Comparison of ENCODE assay signal across 21 cellular contexts in the genomic region with DNA sequence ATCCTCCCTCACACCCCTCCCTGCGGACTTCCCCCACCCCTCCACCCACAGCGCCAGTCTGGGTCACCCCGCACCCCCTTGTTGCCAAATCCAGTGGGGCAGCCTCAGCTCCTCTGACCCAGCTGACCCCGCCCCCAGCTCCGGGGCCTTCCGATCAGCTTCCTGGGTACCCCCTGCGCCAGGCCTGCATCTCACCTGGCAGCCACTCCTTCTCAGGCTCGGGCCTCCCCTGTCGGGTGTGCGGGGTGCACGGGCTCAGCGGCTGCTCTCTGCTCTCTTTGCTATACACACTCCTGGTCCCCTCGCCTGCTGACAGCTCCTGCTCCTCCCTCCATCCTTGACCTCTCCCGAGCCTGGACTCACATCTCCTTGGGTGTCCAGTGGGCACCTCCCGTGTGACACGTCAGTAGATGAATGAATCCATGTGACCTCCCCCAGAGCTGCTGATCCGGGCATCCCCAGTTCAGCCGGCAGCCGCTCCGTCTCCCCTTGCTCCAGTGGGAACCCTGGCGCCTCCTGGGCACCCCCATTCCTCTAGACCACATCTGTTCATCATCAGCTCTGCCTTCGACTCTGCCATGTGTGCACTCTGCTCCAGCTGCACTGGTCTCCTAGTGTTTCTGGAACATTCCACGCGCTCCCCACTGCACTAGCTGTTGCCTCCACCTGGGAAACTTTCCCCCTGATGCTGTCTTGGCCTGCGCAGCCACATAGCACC. TPM values are rescaled to one million over a fixed set of nuclear protein-coding genes. Genes with fewer than 3 reads are reported as not detected.
"Had no signal": no experiment of that assay in that cellular context is flagged by ENCODE, and none has a peak within 500 bp of the region (broad histone marks: within the 10 kb centered on the region; RNA-seq: fewer than 3 reads in every experiment).

No MANE protein-coding gene starts in this region.

- H3K27me3 ChIP-seq: body of pancreas, colonic mucosa had no signal

- H3K36me3 Mint-ChIP-seq: activated naive CD8-positive, alpha-beta T cell; immature natural killer cell had no signal

- H3K9me3 ChIP-seq: body of pancreas, colonic mucosa, esophagus squamous epithelium, tibial artery had no signal

- ATAC-seq: body of pancreas, left colon had no signal

- DNase-seq: activated CD4-positive, alpha-beta memory T cell treated with anti-CD3 and anti-CD28 coated beads, Interleukin-2, amount 10 ng/mL, durations not matched to agents 7 days and 5 days; activated gamma-delta T cell treated with Interleukin-2 at 50 U/mL for 16 hours; activated T-cell treated with anti-CD3 and anti-CD28 coated beads, Interleukin-2, amount 50 U/mL, for 48 hours; amygdala; body of pancreas; caudate nucleus; colonic mucosa; esophagus squamous epithelium; immature natural killer cell; left colon; midbrain; stimulated activated CD4-positive, alpha-beta T cell treated with anti-CD3 and anti-CD28 coated beads, Interleukin-12 subunit alpha, Interleukin-12 subunit beta, amount 100 ng/mL, for 4 hours; stimulated activated CD4-positive, alpha-beta T cell treated with anti-CD3 and anti-CD28 coated beads, Interleukin-2, amount 100 ng/mL, for 24 hours; T-helper 1 cell had no signal

- H3K36me3 ChIP-seq: colonic mucosa, esophagus squamous epithelium, tibial artery had no signal

- H3K4me1 Mint-ChIP-seq: activated CD4-positive, alpha-beta memory T cell treated with anti-CD3 and anti-CD28 coated beads, Interleukin-2, amount 10 ng/mL, durations not matched to agents 7 days and 5 days; immature natural killer cell had no signal

- H3K9me3 Mint-ChIP-seq: activated CD4-positive, alpha-beta memory T cell treated with anti-CD3 and anti-CD28 coated beads, Interleukin-2, amount 10 ng/mL, durations not matched to agents 7 days and 5 days; immature natural killer cell had no signal

- H3K4me3 Mint-ChIP-seq: activated CD4-positive, alpha-beta memory T cell treated with anti-CD3 and anti-CD28 coated beads, Interleukin-2, amount 10 ng/mL, durations not matched to agents 7 days and 5 days; activated naive CD8-positive, alpha-beta T cell; immature natural killer cell had no signal

- H3K27ac ChIP-seq: colonic mucosa, esophagus squamous epithelium, parathyroid adenoma, tibial artery, VCaP had no signal

- H3K27ac Mint-ChIP-seq: activated CD4-positive, alpha-beta memory T cell treated with anti-CD3 and anti-CD28 coated beads, Interleukin-2, amount 10 ng/mL, durations not matched to agents 7 days and 5 days; activated naive CD8-positive, alpha-beta T cell; immature natural killer cell had no signal

- H3K4me1 ChIP-seq: colonic mucosa, esophagus squamous epithelium, parathyroid adenoma had no signal

- H3K9ac ChIP-seq: parathyroid adenoma had no signal

- H3K4me3 ChIP-seq: body of pancreas, colonic mucosa, esophagus squamous epithelium, tibial artery had no signal

RNA-seq across cellular contexts. Expression of gene CFAP99, which starts 9.9 kb away (rescaled TPM):
- total RNA-seq: body of pancreas, lung microvascular endothelial cell, myocyte, subcutaneous adipose tissue had no signal
